ENCODE assay signal across 7 cellular contexts in the genomic region with DNA sequence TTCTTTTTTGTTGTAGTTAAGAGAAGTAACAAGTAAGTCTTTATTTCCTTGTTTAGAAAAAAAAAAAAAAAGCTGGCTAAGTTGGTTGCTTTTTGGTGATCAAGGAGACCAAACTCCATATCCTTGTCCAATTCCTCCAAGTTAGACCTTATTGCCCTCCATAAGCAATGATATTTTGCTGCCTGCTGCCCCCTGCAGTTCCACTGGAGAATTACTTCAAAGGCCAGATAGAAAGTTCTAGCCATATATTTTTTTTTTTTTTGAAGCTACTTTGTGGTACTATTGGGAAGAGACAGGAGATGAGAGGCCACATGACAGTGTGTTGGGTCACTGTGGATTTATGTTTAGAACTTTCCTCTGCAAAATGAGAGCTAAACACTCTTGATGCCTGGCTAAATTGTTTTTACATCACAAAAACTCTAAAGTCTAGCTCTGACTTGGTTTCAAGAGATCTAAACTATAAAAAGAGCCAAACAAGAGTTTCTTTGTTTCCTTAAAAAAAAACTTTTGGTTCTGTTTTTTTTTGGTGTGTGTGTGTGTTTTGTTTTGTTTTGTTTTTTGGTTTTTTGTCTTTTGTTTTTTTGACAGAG.
DNase-seq lines count a peak whose midpoint lies in the region; ATAC-seq, FAIRE-seq and TF ChIP-seq lines count a peak whose summit lies in the region.

No MANE protein-coding gene starts in this region.

- H4K20me1 ChIP-seq in endothelial cell of umbilical vein (replicated peaks; ENCODE audit: control insufficient read depth, extremely low read depth, insufficient read depth, low read length): no peaks in the 10 kb centered on the region

- H3K9ac ChIP-seq in endothelial cell of umbilical vein (replicated peaks; ENCODE audit: extremely low read depth, insufficient read depth, low read length): no peak overlapping the region

- no peak overlapping the region for H3K27ac ChIP-seq in endothelial cell of umbilical vein (ENCODE audit: insufficient read depth, low read depth, low read length)

- no peaks in the 10 kb centered on the region for H3K27me3 ChIP-seq in endothelial cell of umbilical vein (ENCODE audit: control insufficient read depth in 2 of 2, insufficient read depth in 2 of 2, low read length in 2 of 2)

- H3K4me1 ChIP-seq in endothelial cell of umbilical vein (ENCODE audit: control insufficient read depth, extremely low read depth, insufficient read depth, low read length): no peaks in the 10 kb centered on the region

- H3K27me3 Mint-ChIP-seq in nephron progenitor cell (ENCODE audit: low read depth, poor library complexity): peaks cover 3% of the 10 kb centered on the region

- H3K9me3 Mint-ChIP-seq in nephron progenitor cell: peaks cover 33% of the 10 kb centered on the region

- TF ChIP-seq CTCF in GM12864 (IDR thresholded peaks at IDR 0.05; ENCODE audit: low read depth, low read length, missing control alignments): peak; percentile 62
- TF ChIP-seq CTCF in endothelial cell of umbilical vein (IDR thresholded peaks at IDR 0.05; ENCODE audit: extremely low read depth in 1 of 2, insufficient read depth in 1 of 2, low read depth in 1 of 2, low read length in 2 of 2): peak; percentile 56 to 58
- peak; percentile 48 for TF ChIP-seq CTCF in nephron progenitor cell (IDR thresholded peaks at IDR 0.05)

- H3K36me3 ChIP-seq in endothelial cell of umbilical vein (ENCODE audit: control insufficient read depth in 2 of 2, extremely low read depth in 1 of 2, insufficient read depth in 2 of 2, low read length in 2 of 2): peaks cover 0 to 2% of the 10 kb centered on the region in 2 experiments

- intact Hi-C loops in endothelial cell of umbilical vein (cut with micrococcal nuclease): loop anchor here (1.0 kb wide), 3 partner anchors 372 to 623 kb away; a partner anchor contains a TSS

- H2AFZ ChIP-seq in endothelial cell of umbilical vein (ENCODE audit: low read depth, low read length): no peak overlapping the region

- TF ChIP-seq POLR2A in endothelial cell of umbilical vein (IDR thresholded peaks at IDR 0.05; ENCODE audit: low read depth, low read length): no peak

- dilution Hi-C loops in endothelial cell of umbilical vein (cut with MboI; ENCODE audit: extremely low pct_ligation_motif_present, low sequenced_read_pairs): no loop called here

- CTCF ChIA-PET in endothelial cell of umbilical vein (lab: Charles Lee): interaction anchor here (0.6 to 2.5 kb wide), 70 partner anchors 8 to 841 kb away, joined by 3 to 23 read pairs (median 4); a partner anchor contains a TSS

- H3K9me3 ChIP-seq in endothelial cell of umbilical vein (replicated peaks; ENCODE audit: control insufficient read depth, insufficient read depth, low read length): no peaks in the 10 kb centered on the region

- in situ Hi-C loops in KBM-7 (cut with MboI; ENCODE audit: low pct_unique_long_range_greater_than_20kb, low sequenced_read_pairs): no loop called here

- H3K79me2 ChIP-seq in endothelial cell of umbilical vein (ENCODE audit: control insufficient read depth, insufficient read depth, low read length): no peaks in the 10 kb centered on the region

- H3K36me3 Mint-ChIP-seq in nephron progenitor cell (ENCODE audit: low read depth): peaks cover 61% of the 10 kb centered on the region

- DNase-seq in GM12864 (ENCODE audit: low read depth): peak; percentile 22
- DNase-seq in KBM-7: peak; percentile 70
- DNase-seq in activated CD4-positive, CD25-positive, alpha-beta regulatory T cell treated with anti-CD3 and anti-CD28 coated beads, Interleukin-2, amount 50 U/mL, for 72 hours: peak; percentile 40
- peak; percentile 76 for DNase-seq in endothelial cell of umbilical vein (ENCODE audit: low read depth, low spot score)
- peak; percentile 42 for DNase-seq in nephron progenitor cell
- no peak for DNase-seq in HPDE6-E6E7 (ENCODE audit: extremely low spot score)

- no peak for ATAC-seq in HG02763 (IDR thresholded peaks at IDR 0.05; ENCODE audit: unreplicated experiment)

- H3K4me3 ChIP-seq in GM12864 (ENCODE audit: low read depth, low read length): no peak overlapping the region
- H3K4me3 ChIP-seq in endothelial cell of umbilical vein (replicated peaks in 1 of 3; ENCODE audit: insufficient read depth in 1 of 3, low read depth in 1 of 3, low read length in 3 of 3): no peak overlapping the region

- FAIRE-seq in endothelial cell of umbilical vein (lab: Jason Lieb, UNC): peak; percentile 67

- H3K9me1 ChIP-seq in endothelial cell of umbilical vein (replicated peaks; ENCODE audit: control insufficient read depth, extremely low read depth, insufficient read depth, low read length): no peaks in the 10 kb centered on the region

- BruUV-seq in endothelial cell of umbilical vein (replicated peaks; lab: Mats Ljungman, UMichigan): no TSS peak

- no peak overlapping the region for H3K27ac Mint-ChIP-seq in nephron progenitor cell

- no peak overlapping the region for H3K4me3 Mint-ChIP-seq in nephron progenitor cell

- H3K4me2 ChIP-seq in endothelial cell of umbilical vein (ENCODE audit: insufficient read depth, low read length): no peak overlapping the region

- peaks cover 7% of the 10 kb centered on the region for H3K4me1 Mint-ChIP-seq in nephron progenitor cell

- POLR2A ChIA-PET in endothelial cell of umbilical vein (lab: Charles Lee): interaction anchor here (0.6 to 0.7 kb wide), 2 partner anchors 254 to 676 kb away, joined by 3 to 4 read pairs; no protein-coding TSS in a partner anchor

TF ChIP-seq in endothelial cell of umbilical vein, 7 proteins besides CTCF, POLR2A, EP300 and RAD21:
- TF ChIP-seq POLR2AphosphoS5 (IDR thresholded peaks at IDR 0.05; ENCODE audit: insufficient read depth, low read depth, low read length): no peak
- no peak for TF ChIP-seq JUN (IDR thresholded peaks at IDR 0.05; ENCODE audit: borderline replicate concordance, insufficient read depth, insufficient read length, low read depth)
- TF ChIP-seq, protein P1, sequence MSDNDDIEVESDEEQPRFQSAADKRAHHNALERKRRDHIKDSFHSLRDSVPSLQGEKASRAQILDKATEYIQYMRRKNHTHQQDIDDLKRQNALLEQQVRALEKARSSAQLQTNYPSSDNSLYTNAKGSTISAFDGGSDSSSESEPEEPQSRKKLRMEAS (IDR thresholded peaks at IDR 0.05; ENCODE audit: insufficient read depth, insufficient read length): no peak
- no peak for TF ChIP-seq GATA2 (IDR thresholded peaks at IDR 0.05; ENCODE audit: insufficient read depth, insufficient read length, low read depth, low read length)
- TF ChIP-seq FOS (IDR thresholded peaks at IDR 0.05; ENCODE audit: borderline replicate concordance, insufficient read depth, low read length): no peak
- no peak for TF ChIP-seq EZH2 (IDR thresholded peaks at IDR 0.05; ENCODE audit: borderline replicate concordance, low read depth, low read length, severe bottlenecking)
- no peak for TF ChIP-seq MYC (IDR thresholded peaks at IDR 0.05; ENCODE audit: low read depth, low read length)
